ENCODE assay signal across 1 cellular context in the genomic region with DNA sequence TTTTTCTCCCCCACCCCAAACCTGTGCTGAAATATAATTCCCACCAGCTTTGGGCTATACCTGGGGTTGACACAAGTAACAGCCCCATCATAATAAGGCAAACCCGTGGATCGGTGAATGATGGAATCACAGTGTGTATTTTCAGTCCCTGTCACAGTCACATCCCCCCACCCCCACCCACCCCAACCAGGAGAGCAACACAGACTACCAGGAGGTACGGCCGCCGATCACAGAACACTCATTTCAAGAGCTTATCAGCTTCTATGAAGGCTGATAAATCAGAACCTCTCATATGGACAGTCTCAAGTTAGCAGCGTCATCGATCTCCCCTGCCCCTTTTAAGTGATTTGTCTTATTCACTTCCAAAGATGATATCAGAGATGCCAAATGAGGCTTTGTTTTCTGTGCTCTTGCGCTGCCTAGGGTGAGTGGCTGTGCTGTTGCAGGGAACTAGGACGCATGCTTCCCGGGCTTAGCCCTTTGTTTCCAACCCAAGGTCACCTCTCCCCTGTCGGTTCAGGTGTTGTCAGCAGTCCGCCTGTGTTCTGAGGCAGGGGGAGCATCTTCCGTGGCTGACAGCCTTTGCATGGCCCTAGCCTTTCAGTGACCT.
TF ChIP-seq lines count a peak whose summit lies in the region.

No MANE protein-coding gene starts in this region.

TF ChIP-seq in SK-N-SH treated with all-trans-retinoic acid at 6 μM for 48 hours, 23 proteins besides CTCF, POLR2A, EP300 and RAD21 (continued from another document):
- no peak for TF ChIP-seq ZNF70 (CRISPR knock-in tag; IDR thresholded peaks at IDR 0.05)
- TF ChIP-seq RARB (CRISPR knock-in tag; IDR thresholded peaks at IDR 0.05) = no peak
- no peak for TF ChIP-seq ARNTL (CRISPR knock-in tag; IDR thresholded peaks at IDR 0.05; ENCODE audit: borderline replicate concordance, low read depth)
- peak; percentile 49 for TF ChIP-seq ISL1 (CRISPR knock-in tag; IDR thresholded peaks at IDR 0.05)
- TF ChIP-seq ZFP3 (CRISPR knock-in tag; IDR thresholded peaks at IDR 0.05) = no peak
- TF ChIP-seq ZNF565 (CRISPR knock-in tag; conservative IDR thresholded peaks at IDR 0.05; ENCODE audit: low read depth) = no peak
- no peak for TF ChIP-seq ZC3H10 (CRISPR knock-in tag; IDR thresholded peaks at IDR 0.05)
- TF ChIP-seq, protein P1, sequence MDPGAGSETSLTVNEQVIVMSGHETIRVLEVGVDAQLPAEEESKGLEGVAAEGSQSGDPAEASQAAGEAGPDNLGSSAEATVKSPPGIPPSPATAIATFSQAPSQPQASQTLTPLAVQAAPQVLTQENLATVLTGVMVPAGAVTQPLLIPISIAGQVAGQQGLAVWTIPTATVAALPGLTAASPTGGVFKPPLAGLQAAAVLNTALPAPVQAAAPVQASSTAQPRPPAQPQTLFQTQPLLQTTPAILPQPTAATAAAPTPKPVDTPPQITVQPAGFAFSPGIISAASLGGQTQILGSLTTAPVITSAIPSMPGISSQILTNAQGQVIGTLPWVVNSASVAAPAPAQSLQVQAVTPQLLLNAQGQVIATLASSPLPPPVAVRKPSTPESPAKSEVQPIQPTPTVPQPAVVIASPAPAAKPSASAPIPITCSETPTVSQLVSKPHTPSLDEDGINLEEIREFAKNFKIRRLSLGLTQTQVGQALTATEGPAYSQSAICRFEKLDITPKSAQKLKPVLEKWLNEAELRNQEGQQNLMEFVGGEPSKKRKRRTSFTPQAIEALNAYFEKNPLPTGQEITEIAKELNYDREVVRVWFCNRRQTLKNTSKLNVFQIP (CRISPR knock-in tag; IDR thresholded peaks at IDR 0.05; ENCODE audit: borderline replicate concordance, low read depth) = no peak
- TF ChIP-seq PPARA (CRISPR knock-in tag; IDR thresholded peaks at IDR 0.05; ENCODE audit: borderline replicate concordance) = no peak
- no peak for TF ChIP-seq BACH2 (CRISPR knock-in tag; IDR thresholded peaks at IDR 0.05; ENCODE audit: borderline replicate concordance)
- TF ChIP-seq, protein P2, sequence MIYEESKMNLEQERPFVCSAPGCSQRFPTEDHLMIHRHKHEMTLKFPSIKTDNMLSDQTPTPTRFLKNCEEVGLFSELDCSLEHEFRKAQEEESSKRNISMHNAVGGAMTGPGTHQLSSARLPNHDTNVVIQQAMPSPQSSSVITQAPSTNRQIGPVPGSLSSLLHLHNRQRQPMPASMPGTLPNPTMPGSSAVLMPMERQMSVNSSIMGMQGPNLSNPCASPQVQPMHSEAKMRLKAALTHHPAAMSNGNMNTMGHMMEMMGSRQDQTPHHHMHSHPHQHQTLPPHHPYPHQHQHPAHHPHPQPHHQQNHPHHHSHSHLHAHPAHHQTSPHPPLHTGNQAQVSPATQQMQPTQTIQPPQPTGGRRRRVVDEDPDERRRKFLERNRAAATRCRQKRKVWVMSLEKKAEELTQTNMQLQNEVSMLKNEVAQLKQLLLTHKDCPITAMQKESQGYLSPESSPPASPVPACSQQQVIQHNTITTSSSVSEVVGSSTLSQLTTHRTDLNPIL (CRISPR knock-in tag; IDR thresholded peaks at IDR 0.05; ENCODE audit: low read depth) = no peak
- TF ChIP-seq, protein P3, sequence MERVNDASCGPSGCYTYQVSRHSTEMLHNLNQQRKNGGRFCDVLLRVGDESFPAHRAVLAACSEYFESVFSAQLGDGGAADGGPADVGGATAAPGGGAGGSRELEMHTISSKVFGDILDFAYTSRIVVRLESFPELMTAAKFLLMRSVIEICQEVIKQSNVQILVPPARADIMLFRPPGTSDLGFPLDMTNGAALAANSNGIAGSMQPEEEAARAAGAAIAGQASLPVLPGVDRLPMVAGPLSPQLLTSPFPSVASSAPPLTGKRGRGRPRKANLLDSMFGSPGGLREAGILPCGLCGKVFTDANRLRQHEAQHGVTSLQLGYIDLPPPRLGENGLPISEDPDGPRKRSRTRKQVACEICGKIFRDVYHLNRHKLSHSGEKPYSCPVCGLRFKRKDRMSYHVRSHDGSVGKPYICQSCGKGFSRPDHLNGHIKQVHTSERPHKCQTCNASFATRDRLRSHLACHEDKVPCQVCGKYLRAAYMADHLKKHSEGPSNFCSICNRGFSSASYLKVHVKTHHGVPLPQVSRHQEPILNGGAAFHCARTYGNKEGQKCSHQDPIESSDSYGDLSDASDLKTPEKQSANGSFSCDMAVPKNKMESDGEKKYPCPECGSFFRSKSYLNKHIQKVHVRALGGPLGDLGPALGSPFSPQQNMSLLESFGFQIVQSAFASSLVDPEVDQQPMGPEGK (CRISPR knock-in tag; IDR thresholded peaks at IDR 0.05; ENCODE audit: borderline replicate concordance) = no peak
- TF ChIP-seq, protein P4, sequence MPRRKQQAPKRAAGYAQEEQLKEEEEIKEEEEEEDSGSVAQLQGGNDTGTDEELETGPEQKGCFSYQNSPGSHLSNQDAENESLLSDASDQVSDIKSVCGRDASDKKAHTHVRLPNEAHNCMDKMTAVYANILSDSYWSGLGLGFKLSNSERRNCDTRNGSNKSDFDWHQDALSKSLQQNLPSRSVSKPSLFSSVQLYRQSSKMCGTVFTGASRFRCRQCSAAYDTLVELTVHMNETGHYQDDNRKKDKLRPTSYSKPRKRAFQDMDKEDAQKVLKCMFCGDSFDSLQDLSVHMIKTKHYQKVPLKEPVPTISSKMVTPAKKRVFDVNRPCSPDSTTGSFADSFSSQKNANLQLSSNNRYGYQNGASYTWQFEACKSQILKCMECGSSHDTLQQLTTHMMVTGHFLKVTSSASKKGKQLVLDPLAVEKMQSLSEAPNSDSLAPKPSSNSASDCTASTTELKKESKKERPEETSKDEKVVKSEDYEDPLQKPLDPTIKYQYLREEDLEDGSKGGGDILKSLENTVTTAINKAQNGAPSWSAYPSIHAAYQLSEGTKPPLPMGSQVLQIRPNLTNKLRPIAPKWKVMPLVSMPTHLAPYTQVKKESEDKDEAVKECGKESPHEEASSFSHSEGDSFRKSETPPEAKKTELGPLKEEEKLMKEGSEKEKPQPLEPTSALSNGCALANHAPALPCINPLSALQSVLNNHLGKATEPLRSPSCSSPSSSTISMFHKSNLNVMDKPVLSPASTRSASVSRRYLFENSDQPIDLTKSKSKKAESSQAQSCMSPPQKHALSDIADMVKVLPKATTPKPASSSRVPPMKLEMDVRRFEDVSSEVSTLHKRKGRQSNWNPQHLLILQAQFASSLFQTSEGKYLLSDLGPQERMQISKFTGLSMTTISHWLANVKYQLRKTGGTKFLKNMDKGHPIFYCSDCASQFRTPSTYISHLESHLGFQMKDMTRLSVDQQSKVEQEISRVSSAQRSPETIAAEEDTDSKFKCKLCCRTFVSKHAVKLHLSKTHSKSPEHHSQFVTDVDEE (CRISPR knock-in tag; IDR thresholded peaks at IDR 0.05) = peak; percentile 94
- peak; percentile 43; the same call in 1 of the 2 replicates for TF ChIP-seq SNAI2 (CRISPR knock-in tag; IDR thresholded peaks at IDR 0.05)
- no peak for TF ChIP-seq GLIS3 (CRISPR knock-in tag; IDR thresholded peaks at IDR 0.05)
- no peak for TF ChIP-seq ESRRG (CRISPR knock-in tag; IDR thresholded peaks at IDR 0.05)
TF ChIP-seq in SK-N-SH treated with all-trans-retinoic acid at 6 μM for 48 hours: peak in this region for 4.
